8 cellular contexts compared by ENCODE assay signal in the genomic region with DNA sequence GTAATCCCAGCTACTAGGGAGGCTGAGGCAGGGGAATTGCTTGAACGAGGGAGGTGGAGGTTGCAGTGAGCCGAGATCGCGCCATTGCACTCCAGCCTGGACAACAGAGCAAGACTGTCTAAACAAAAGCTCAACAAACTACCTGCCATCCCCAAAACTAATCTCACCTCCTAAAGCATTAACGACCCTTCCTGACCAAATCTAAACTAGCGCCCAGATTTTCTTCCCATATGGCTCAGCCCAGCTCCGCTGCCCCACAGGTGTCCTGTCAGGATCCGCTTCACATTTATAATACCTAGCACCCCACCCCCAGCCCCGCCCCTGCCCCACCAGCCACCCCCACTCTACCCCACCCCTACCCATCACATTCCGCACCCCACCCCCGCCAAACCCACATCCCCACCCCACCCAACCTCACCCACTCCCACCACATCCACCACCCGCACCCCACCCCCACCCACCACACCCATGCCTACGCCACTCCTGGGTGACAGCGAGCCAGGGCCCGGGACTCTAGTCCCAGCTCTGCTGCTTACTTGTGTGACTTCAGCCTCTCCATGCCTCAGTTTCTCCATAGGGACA. TPM values are rescaled to one million over a fixed set of nuclear protein-coding genes. Genes with fewer than 3 reads are reported as not detected.
DNase-seq lines count a peak whose midpoint lies in the region; ATAC-seq and TF ChIP-seq lines count a peak whose summit lies in the region.

No MANE protein-coding gene starts in this region.

- H3K4me1 Mint-ChIP-seq in natural killer cell, result peaks cover 60 to 64% of the 10 kb centered on the region in 2 donors

- peak in 4 of 5 experiments; percentile 8 to 88 (median 38) for DNase-seq in T-helper 2 cell
- peak; percentile 51 for DNase-seq in effector CD8-positive, alpha-beta T cell (lab: John Stamatoyannopoulos, UW)
- DNase-seq in natural killer cell, result no peak
- no peak for DNase-seq in dedifferentiated amniotic fluid mesenchymal stem cell (ENCODE audit: extremely low spot score)
- no peak for DNase-seq in NCI-H446 treated with DMSO at 0.1 percent for 48 hours (lab: John Stamatoyannopoulos, UW)
- no peak for DNase-seq in NCI-H446 (lab: John Stamatoyannopoulos, UW)

- ATAC-seq in GM18868 (IDR thresholded peaks at IDR 0.05; ENCODE audit: unreplicated experiment) (peak; percentile 20), HG02763 (IDR thresholded peaks at IDR 0.05; ENCODE audit: unreplicated experiment) (peak; percentile 12), natural killer cell (peak; percentile 14 to 42 (median 18))

- TF ChIP-seq CTCF in natural killer cell (IDR thresholded peaks at IDR 0.05), result no peak

- no peaks in the 10 kb centered on the region for H3K9me3 Mint-ChIP-seq in natural killer cell

- intact Hi-C loops in natural killer cell (cut with micrococcal nuclease), result no loop called here

- H3K27me3 Mint-ChIP-seq in natural killer cell (ENCODE audit: low read depth in 2 of 2), result no peaks in the 10 kb centered on the region

- H3K27ac Mint-ChIP-seq in natural killer cell, result peak overlapping the region; percentile 75 to 88

- H3K36me3 Mint-ChIP-seq in natural killer cell, result no peaks in the 10 kb centered on the region

- H3K4me3 Mint-ChIP-seq in natural killer cell, result peak overlapping the region; percentile 87

RNA-seq across cellular contexts. Expression of a gene that starts 0.6 kb away (rescaled TPM):
- total RNA-seq in natural killer cell, result 10 to 100 TPM; 33.1 to 52.6 (median 47.5) TPM

RNA-seq across cellular contexts. Expression of a gene that starts 49.2 kb away (rescaled TPM):
- total RNA-seq in natural killer cell, result 10 to 100 TPM; 53.0 to 81.8 (median 53.8) TPM

Comparison
In these comparisons a context has a peak if more than half of its experiments do, and no peak if none do; other contexts are left out.
1. DNase-seq: peak in T-helper 2 cell (4 of 5) and effector CD8-positive, alpha-beta T cell (single experiment); none in natural killer cell (single experiment), dedifferentiated amniotic fluid mesenchymal stem cell (single experiment), NCI-H446 treated with DMSO at 0.1 percent for 48 hours (single experiment) and NCI-H446 (0 of 2).
2. Peak in every context shown above with its lines, with median percentiles within 50 percentile points of each other: ATAC-seq.